Comparison of ENCODE assay signal across 15 cellular contexts in genomic region chr4:14835288-14835687, GRCh38.
"Had no signal": no experiment of that assay in that cellular context is flagged by ENCODE, and none has a peak within 500 bp of the region (broad histone marks: within the 10 kb centered on the region; RNA-seq: fewer than 3 reads in every experiment).

No MANE protein-coding gene starts in this region.

- H3K4me3 ChIP-seq: gastrocnemius medialis, heart right ventricle, lung, ovary, smooth muscle cell had no signal

- H3K4me1 Mint-ChIP-seq: naive thymus-derived CD4-positive, alpha-beta T cell had no signal

- H3K27me3 ChIP-seq: gastrocnemius medialis, heart right ventricle, ovary had no signal

- H3K4me3 Mint-ChIP-seq: naive thymus-derived CD4-positive, alpha-beta T cell had no signal

- H3K36me3 Mint-ChIP-seq: naive thymus-derived CD4-positive, alpha-beta T cell had no signal

- ATAC-seq: left ventricle myocardium superior; naive thymus-derived CD4-positive, alpha-beta T cell had no signal

- DNase-seq: effector memory CD4-positive, alpha-beta T cell; gastrocnemius medialis; heart right ventricle; hypothalamus; kidney glomerular epithelial cell; left ventricle myocardium superior; mesendoderm; ovary; right cardiac atrium; stimulated activated CD4-positive, alpha-beta T cell treated with anti-CD3 and anti-CD28 coated beads, Interleukin-2, amount 100 ng/mL, for 48 hours; stimulated activated naive CD4-positive, alpha-beta T cell treated with Interleukin-2 at 50 U/mL for 16 hours; trophoblast cell had no signal

- H3K27ac ChIP-seq: gastrocnemius medialis, ovary had no signal

- H3K27ac Mint-ChIP-seq: naive thymus-derived CD4-positive, alpha-beta T cell had no signal

- H3K4me1 ChIP-seq: gastrocnemius medialis had no signal

- H3K36me3 ChIP-seq: gastrocnemius medialis, heart right ventricle, ovary had no signal

- H3K9me3 ChIP-seq: gastrocnemius medialis, ovary had no signal
